1 cellular context compared by ENCODE assay signal in the genomic region with DNA sequence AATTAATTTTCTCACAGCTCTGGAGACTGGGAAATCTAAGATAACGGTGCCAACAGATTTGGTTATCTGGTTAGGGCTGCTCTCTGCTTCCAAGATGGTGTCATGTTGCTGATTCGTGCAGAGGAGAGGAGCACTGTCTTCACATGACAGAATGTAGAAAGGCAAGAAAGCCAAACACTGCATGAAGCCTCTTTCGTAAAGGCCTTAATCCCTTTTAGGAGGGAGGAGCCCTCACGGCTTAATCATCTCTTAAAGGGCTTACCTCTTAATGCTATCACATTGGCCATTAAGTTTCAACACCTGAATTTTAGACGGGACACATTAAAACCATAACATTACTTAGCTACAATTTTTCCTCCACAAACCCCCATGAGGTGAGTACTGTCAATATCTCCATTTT.
TF ChIP-seq lines count a peak whose summit lies in the region.

No MANE protein-coding gene starts in this region.

TF ChIP-seq in K562, 482 proteins besides CTCF, POLR2A, EP300 and RAD21 (continued from another document):
- TF ChIP-seq ZNF121 (CRISPR knock-in tag; conservative IDR thresholded peaks at IDR 0.05), result no peak
